Comparison of ENCODE assay signal across 2 cellular contexts in the genomic region with DNA sequence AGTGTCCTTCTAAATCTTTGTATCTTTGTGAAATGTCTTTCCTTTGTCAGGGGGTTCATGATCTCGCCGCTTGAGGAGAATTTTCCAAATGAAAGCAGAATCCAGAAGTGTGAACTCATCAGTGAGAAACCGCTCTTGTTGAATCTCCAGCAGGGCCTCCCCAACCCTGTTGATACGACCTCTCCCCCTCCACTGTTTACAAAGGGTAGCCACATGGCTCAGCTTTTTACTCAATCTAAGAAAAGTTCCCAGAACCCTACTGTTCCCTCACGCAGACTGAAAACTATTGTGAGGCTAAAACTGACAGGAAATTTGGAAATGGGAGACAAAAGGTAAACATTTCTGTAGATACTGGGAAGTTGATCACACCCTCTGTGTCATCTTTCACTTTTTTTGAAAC.
TF ChIP-seq lines count a peak whose summit lies in the region.

No MANE protein-coding gene starts in this region.

TF ChIP-seq in GM23338, 12 proteins besides CTCF, POLR2A, EP300 and RAD21 (continued from another document and continues in another):
- TF ChIP-seq REST (IDR thresholded peaks at IDR 0.05; ENCODE audit: unreplicated experiment) (no peak), JUNB (IDR thresholded peaks at IDR 0.05; ENCODE audit: unreplicated experiment) (no peak), POLR2AphosphoS5 (IDR thresholded peaks at IDR 0.05; ENCODE audit: low read depth) (no peak), EZH2phosphoT487 (IDR thresholded peaks at IDR 0.05; ENCODE audit: unreplicated experiment) (no peak), ZNF331 (CRISPR knock-in tag; IDR thresholded peaks at IDR 0.05; ENCODE audit: low read depth) (no peak), NANOG (IDR thresholded peaks at IDR 0.05; ENCODE audit: borderline replicate concordance) (no peak), STAT1 (IDR thresholded peaks at IDR 0.05; ENCODE audit: unreplicated experiment) (no peak), CREB1 (CRISPR knock-in tag; IDR thresholded peaks at IDR 0.05; ENCODE audit: low read depth) (no peak)
- TF ChIP-seq, protein P1, sequence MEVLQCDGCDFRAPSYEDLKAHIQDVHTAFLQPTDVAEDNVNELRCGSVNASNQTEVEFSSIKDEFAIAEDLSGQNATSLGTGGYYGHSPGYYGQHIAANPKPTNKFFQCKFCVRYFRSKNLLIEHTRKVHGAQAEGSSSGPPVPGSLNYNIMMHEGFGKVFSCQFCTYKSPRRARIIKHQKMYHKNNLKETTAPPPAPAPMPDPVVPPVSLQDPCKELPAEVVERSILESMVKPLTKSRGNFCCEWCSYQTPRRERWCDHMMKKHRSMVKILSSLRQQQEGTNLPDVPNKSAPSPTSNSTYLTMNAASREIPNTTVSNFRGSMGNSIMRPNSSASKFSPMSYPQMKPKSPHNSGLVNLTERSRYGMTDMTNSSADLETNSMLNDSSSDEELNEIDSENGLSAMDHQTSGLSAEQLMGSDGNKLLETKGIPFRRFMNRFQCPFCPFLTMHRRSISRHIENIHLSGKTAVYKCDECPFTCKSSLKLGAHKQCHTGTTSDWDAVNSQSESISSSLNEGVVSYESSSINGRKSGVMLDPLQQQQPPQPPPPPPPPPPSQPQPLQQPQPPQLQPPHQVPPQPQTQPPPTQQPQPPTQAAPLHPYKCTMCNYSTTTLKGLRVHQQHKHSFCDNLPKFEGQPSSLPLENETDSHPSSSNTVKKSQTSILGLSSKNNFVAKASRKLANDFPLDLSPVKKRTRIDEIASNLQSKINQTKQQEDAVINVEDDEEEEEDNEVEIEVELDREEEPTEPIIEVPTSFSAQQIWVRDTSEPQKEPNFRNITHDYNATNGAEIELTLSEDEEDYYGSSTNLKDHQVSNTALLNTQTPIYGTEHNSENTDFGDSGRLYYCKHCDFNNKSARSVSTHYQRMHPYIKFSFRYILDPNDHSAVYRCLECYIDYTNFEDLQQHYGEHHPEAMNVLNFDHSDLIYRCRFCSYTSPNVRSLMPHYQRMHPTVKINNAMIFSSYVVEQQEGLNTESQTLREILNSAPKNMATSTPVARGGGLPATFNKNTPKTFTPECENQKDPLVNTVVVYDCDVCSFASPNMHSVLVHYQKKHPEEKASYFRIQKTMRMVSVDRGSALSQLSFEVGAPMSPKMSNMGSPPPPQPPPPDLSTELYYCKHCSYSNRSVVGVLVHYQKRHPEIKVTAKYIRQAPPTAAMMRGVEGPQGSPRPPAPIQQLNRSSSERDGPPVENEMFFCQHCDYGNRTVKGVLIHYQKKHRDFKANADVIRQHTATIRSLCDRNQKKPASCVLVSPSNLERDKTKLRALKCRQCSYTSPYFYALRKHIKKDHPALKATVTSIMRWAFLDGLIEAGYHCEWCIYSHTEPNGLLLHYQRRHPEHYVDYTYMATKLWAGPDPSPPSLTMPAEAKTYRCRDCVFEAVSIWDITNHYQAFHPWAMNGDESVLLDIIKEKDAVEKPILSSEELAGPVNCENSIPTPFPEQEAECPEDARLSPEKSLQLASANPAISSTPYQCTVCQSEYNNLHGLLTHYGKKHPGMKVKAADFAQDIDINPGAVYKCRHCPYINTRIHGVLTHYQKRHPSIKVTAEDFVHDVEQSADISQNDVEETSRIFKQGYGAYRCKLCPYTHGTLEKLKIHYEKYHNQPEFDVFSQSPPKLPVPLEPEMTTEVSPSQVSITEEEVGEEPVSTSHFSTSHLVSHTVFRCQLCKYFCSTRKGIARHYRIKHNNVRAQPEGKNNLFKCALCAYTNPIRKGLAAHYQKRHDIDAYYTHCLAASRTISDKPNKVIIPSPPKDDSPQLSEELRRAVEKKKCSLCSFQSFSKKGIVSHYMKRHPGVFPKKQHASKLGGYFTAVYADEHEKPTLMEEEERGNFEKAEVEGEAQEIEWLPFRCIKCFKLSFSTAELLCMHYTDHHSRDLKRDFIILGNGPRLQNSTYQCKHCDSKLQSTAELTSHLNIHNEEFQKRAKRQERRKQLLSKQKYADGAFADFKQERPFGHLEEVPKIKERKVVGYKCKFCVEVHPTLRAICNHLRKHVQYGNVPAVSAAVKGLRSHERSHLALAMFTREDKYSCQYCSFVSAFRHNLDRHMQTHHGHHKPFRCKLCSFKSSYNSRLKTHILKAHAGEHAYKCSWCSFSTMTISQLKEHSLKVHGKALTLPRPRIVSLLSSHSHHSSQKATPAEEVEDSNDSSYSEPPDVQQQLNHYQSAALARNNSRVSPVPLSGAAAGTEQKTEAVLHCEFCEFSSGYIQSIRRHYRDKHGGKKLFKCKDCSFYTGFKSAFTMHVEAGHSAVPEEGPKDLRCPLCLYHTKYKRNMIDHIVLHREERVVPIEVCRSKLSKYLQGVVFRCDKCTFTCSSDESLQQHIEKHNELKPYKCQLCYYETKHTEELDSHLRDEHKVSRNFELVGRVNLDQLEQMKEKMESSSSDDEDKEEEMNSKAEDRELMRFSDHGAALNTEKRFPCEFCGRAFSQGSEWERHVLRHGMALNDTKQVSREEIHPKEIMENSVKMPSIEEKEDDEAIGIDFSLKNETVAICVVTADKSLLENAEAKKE (CRISPR knock-in tag; IDR thresholded peaks at IDR 0.05), result no peak
- TF ChIP-seq, protein P2, sequence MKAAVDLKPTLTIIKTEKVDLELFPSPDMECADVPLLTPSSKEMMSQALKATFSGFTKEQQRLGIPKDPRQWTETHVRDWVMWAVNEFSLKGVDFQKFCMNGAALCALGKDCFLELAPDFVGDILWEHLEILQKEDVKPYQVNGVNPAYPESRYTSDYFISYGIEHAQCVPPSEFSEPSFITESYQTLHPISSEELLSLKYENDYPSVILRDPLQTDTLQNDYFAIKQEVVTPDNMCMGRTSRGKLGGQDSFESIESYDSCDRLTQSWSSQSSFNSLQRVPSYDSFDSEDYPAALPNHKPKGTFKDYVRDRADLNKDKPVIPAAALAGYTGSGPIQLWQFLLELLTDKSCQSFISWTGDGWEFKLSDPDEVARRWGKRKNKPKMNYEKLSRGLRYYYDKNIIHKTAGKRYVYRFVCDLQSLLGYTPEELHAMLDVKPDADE (IDR thresholded peaks at IDR 0.05), result no peak

TF ChIP-seq in H1, 55 proteins besides CTCF, POLR2A, EP300 and RAD21 (continued from another document):
- TF ChIP-seq CEBPB (IDR thresholded peaks at IDR 0.05; ENCODE audit: low read depth, low read length), result no peak
- no peak for TF ChIP-seq RXRA (IDR thresholded peaks at IDR 0.05; ENCODE audit: insufficient read depth, low read depth, low read length)
- TF ChIP-seq SRF (IDR thresholded peaks at IDR 0.05; ENCODE audit: low read depth, low read length), result no peak
- no peak for TF ChIP-seq RBBP5 (IDR thresholded peaks at IDR 0.05; ENCODE audit: borderline replicate concordance, low read depth, low read length)
- TF ChIP-seq, protein P3, sequence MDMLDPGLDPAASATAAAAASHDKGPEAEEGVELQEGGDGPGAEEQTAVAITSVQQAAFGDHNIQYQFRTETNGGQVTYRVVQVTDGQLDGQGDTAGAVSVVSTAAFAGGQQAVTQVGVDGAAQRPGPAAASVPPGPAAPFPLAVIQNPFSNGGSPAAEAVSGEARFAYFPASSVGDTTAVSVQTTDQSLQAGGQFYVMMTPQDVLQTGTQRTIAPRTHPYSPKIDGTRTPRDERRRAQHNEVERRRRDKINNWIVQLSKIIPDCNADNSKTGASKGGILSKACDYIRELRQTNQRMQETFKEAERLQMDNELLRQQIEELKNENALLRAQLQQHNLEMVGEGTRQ (IDR thresholded peaks at IDR 0.05; ENCODE audit: low read length), result no peak
- no peak for TF ChIP-seq TAF7 (optimal IDR thresholded peaks at IDR 0.05; ENCODE audit: borderline replicate concordance, low read depth, low read length)
- no peak for TF ChIP-seq CHD2 (IDR thresholded peaks at IDR 0.05; ENCODE audit: low read length)
- no peak for TF ChIP-seq CREB1 (IDR thresholded peaks at IDR 0.05)
- TF ChIP-seq HDAC2 (IDR thresholded peaks at IDR 0.05; ENCODE audit: borderline replicate concordance in 1 of 2, low read depth in 2 of 2, low read length in 2 of 2), result no peak
